In the genomic region with DNA sequence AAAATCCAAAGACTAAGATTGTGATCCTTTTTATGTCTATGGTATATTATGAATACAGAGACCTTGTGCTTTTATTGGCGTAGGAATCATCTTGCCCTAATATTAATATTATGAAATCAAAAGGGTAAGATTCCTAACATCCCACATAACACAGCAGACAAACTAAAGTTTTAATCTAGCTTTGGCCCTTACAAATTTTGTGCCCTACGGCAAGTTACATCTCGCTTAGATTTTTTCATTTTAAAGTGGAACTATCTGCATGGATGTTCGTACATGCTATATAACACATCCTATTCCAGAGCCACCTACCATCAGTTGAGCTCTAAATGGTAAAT, we compare ENCODE assay signal across 10 cellular contexts. TPM values are rescaled to one million over a fixed set of nuclear protein-coding genes. Genes with fewer than 3 reads are reported as not detected.
A peak's percentile ranks its signal among the peaks of the same experiment; 100 is the strongest.
DNase-seq lines count a peak whose midpoint lies in the region; ATAC-seq, FAIRE-seq and TF ChIP-seq lines count a peak whose summit lies in the region.
"Had no signal": no experiment of that assay in that cellular context is flagged by ENCODE, and none has a peak within 500 bp of the region (broad histone marks: within the 10 kb centered on the region; RNA-seq: fewer than 3 reads in every experiment).

No MANE protein-coding gene starts in this region.

- H3K4me1 ChIP-seq in GM12878 (ENCODE audit: control insufficient read depth, insufficient read depth, low read length) (no peaks in the 10 kb centered on the region), lower lobe of right lung (peaks cover 32% of the 10 kb centered on the region)

- H3K4me1 Mint-ChIP-seq in activated naive CD4-positive, alpha-beta T cell treated with anti-CD3 and anti-CD28 coated beads for 36 hours (ENCODE audit: low read depth), result peaks cover 43% of the 10 kb centered on the region
- peaks cover 16% of the 10 kb centered on the region for H3K4me1 Mint-ChIP-seq in type B pancreatic cell (ENCODE audit: unreplicated experiment)

- WGBS in GM12878 (ENCODE audit: insufficient coverage, insufficient replicate concordance, low lambda C conversion rate, missing lambda C conversion rate), result 0% methylated on average over 4 of the region's 4 CpGs

- TF ChIP-seq CTCF in GM12878 (IDR thresholded peaks at IDR 0.05 in 2 of 3, conservative IDR thresholded peaks at IDR 0.05 in 1 of 3; ENCODE audit: control insufficient read depth in 2 of 3, extremely low read depth in 1 of 3, insufficient read depth in 1 of 3, low read depth in 3 of 3, low read length in 3 of 3), result no peak
- TF ChIP-seq CTCF in lower lobe of right lung (IDR thresholded peaks at IDR 0.05), result no peak
- no peak for TF ChIP-seq CTCF in type B pancreatic cell (conservative IDR thresholded peaks at IDR 0.05)

- H3K27ac ChIP-seq in GM12878 (ENCODE audit: control insufficient read depth, insufficient read depth) (peak overlapping the region; percentile 79), lower lobe of right lung (peak overlapping the region; percentile 97)

- RAD21 ChIA-PET in GM12878 (lab: Charles Lee; ENCODE audit: unreplicated experiment), result interaction anchor here (0.5 to 1.3 kb wide), 4 partner anchors 33 to 561 kb away, joined by 3 read pairs; no protein-coding TSS in a partner anchor

- POLR2A ChIA-PET in GM12878 (lab: Charles Lee), result interaction anchor here (1.0 to 1.7 kb wide), 2 partner anchors 11 kb away, joined by 3 to 7 read pairs; no protein-coding TSS in a partner anchor

- no peak for TF ChIP-seq POLR2A in GM12878 (IDR thresholded peaks at IDR 0.05; ENCODE audit: low read depth, low read length)

- H3K27me3 ChIP-seq in GM12878 (replicated peaks in 1 of 2; ENCODE audit: control insufficient read depth in 2 of 2, insufficient read depth in 2 of 2, low read length in 1 of 2) (no peaks in the 10 kb centered on the region), lower lobe of right lung (ENCODE audit: low read depth) (no peaks in the 10 kb centered on the region)

- ATAC-seq in GM12878 (no peak), lower lobe of right lung (no peak), left lobe of liver (no peak)

- H2AFZ ChIP-seq in GM12878 (ENCODE audit: control insufficient read depth, low read depth, low read length), result peak overlapping the region; percentile 82; the same call in 1 of the 2 replicates

- no peak for FAIRE-seq in GM12878 (lab: Jason Lieb, UNC)

- peak overlapping the region; percentile 65 for H3K4me3 ChIP-seq in GM12878
- H3K4me3 ChIP-seq in lower lobe of right lung, result peak overlapping the region; percentile 93

- TF ChIP-seq EP300 in GM12878 (IDR thresholded peaks at IDR 0.05; ENCODE audit: borderline replicate concordance in 1 of 2, control insufficient read depth in 1 of 2, low read depth in 2 of 2, low read length in 2 of 2), result no peak

- BruUV-seq in GM12878 (replicated peaks; lab: Mats Ljungman, UMichigan), result no TSS peak

- peaks cover 79% of the 10 kb centered on the region for H3K79me2 ChIP-seq in GM12878 (ENCODE audit: control insufficient read depth, insufficient read depth, low read length)

- H4K20me1 ChIP-seq in GM12878 (ENCODE audit: control insufficient read depth, insufficient read depth), result no peaks in the 10 kb centered on the region

- H3K4me2 ChIP-seq in GM12878 (ENCODE audit: control insufficient read depth, insufficient read depth), result peak overlapping the region; percentile 82

- no peak for TF ChIP-seq RAD21 in GM12878 (IDR thresholded peaks at IDR 0.05; ENCODE audit: insufficient read depth, low read depth, low read length)

- no peaks in the 10 kb centered on the region for H3K9me3 Mint-ChIP-seq in activated naive CD4-positive, alpha-beta T cell treated with anti-CD3 and anti-CD28 coated beads for 36 hours
- no peaks in the 10 kb centered on the region for H3K9me3 Mint-ChIP-seq in type B pancreatic cell

- intact Hi-C loops in activated naive CD4-positive, alpha-beta T cell treated with anti-CD3 and anti-CD28 coated beads for 36 hours (cut with micrococcal nuclease), result loop anchor here (1.0 to 10.0 kb wide), 9 partner anchors 188 to 958 kb away; a partner anchor contains a TSS
- intact Hi-C loops in GM12878 (cut with micrococcal nuclease; ENCODE audit: unreplicated experiment), result no loop called here
- intact Hi-C loops in lower lobe of right lung (cut with DNase I), result no loop called here

- SMC1A ChIA-PET in GM12878 (lab: Charles Lee; ENCODE audit: uncharacterized antibody, unreplicated experiment), result interaction anchor here (0.7 to 3.6 kb wide), 9 partner anchors 8 to 314 kb away, joined by 3 to 20 read pairs (median 4); a partner anchor contains a TSS

- H3K4me3 Mint-ChIP-seq in activated naive CD4-positive, alpha-beta T cell treated with anti-CD3 and anti-CD28 coated beads for 36 hours, result peak overlapping the region; percentile 97
- H3K4me3 Mint-ChIP-seq in type B pancreatic cell, result peak overlapping the region; percentile 99

- in situ Hi-C loops in GM12878 (cut with MboI), result no loop called here

- peaks cover 2% of the 10 kb centered on the region; the same call in 2 of the 3 replicates for H3K9me3 ChIP-seq in GM12878 (replicated peaks; ENCODE audit: control insufficient read depth, insufficient read depth, low read length)
- no peaks in the 10 kb centered on the region for H3K9me3 ChIP-seq in lower lobe of right lung

- H3K27me3 Mint-ChIP-seq in activated naive CD4-positive, alpha-beta T cell treated with anti-CD3 and anti-CD28 coated beads for 36 hours (ENCODE audit: low read depth), result no peaks in the 10 kb centered on the region
- no peaks in the 10 kb centered on the region for H3K27me3 Mint-ChIP-seq in type B pancreatic cell

- DNase-seq in activated naive CD4-positive, alpha-beta T cell treated with anti-CD3 and anti-CD28 coated beads for 36 hours, result no peak
- no peak for DNase-seq in activated naive CD4-positive, alpha-beta T cell (lab: John Stamatoyannopoulos, UW)
- DNase-seq in GM12878 (ENCODE audit: low read depth, low spot score) (no peak), lower lobe of right lung (no peak), type B pancreatic cell (ENCODE audit: extremely low spot score, unreplicated experiment) (no peak), HT-29 (ENCODE audit: low spot score) (no peak), left lobe of liver (ENCODE audit: low spot score) (no peak), DMS53 (lab: John Stamatoyannopoulos, UW) (no peak)

- CTCF ChIA-PET in activated naive CD4-positive, alpha-beta T cell treated with anti-CD3 and anti-CD28 coated beads for 36 hours (lab: Charles Lee), result interaction anchor here (0.5 to 1.5 kb wide), 5 partner anchors 14 to 1320 kb away, joined by 3 to 5 read pairs (median 3); no protein-coding TSS in a partner anchor
- CTCF ChIA-PET in GM12878 (lab: Yijun Ruan, JAX), result interaction anchor here (0.6 to 2.1 kb wide), 5 partner anchors 8 to 420 kb away, joined by 3 to 10 read pairs (median 3); no protein-coding TSS in a partner anchor

- peak overlapping the region; percentile 99 for H3K27ac Mint-ChIP-seq in activated naive CD4-positive, alpha-beta T cell treated with anti-CD3 and anti-CD28 coated beads for 36 hours
- H3K27ac Mint-ChIP-seq in type B pancreatic cell, result peak overlapping the region; percentile 100

- H3K9ac ChIP-seq in GM12878 (ENCODE audit: control insufficient read depth, insufficient read depth, low read length), result peak overlapping the region; percentile 77

- H3K36me3 Mint-ChIP-seq in activated naive CD4-positive, alpha-beta T cell treated with anti-CD3 and anti-CD28 coated beads for 36 hours (ENCODE audit: low read depth), result peaks cover 20% of the 10 kb centered on the region
- H3K36me3 Mint-ChIP-seq in type B pancreatic cell, result peaks cover 62% of the 10 kb centered on the region

- H3K36me3 ChIP-seq in GM12878 (ENCODE audit: control insufficient read depth in 2 of 2, insufficient read depth in 2 of 2, low read length in 1 of 2), result peaks cover 0 to 10% of the 10 kb centered on the region in 2 experiments; a peak in 2 of 4 replicates
- H3K36me3 ChIP-seq in lower lobe of right lung, result peaks cover 6% of the 10 kb centered on the region

RNA-seq across cellular contexts. Expression of a gene that starts 0.2 kb away (rescaled TPM):
- 1 to 10 TPM; 5.0 to 5.6 TPM for total RNA-seq in activated naive CD4-positive, alpha-beta T cell treated with anti-CD3 and anti-CD28 coated beads for 36 hours
- 11.8 and 12.4 TPM in 2 replicates for total RNA-seq in GM12878 (2013; cell fraction: nucleolus; rRNA removed)
- total RNA-seq in GM12878 (2014; rRNA removed) (7.7 and 8.7 TPM in 2 replicates), GM12878 (2014; rRNA removed; fragmentation: Illumina TruSeq; extraction: Trizol) (7.4 and 7.6 TPM in 2 replicates), GM12878 (2021) (8.4 and 8.9 TPM in 2 replicates), lower lobe of right lung (8.4 TPM), type B pancreatic cell (ENCODE audit: low replicate concordance) (15.1 and 24.0 TPM in 2 replicates), left lobe of liver (6.4 TPM)
- polyA plus RNA-seq in GM12878 (2011; ENCODE audit: low read depth), result 2.3 TPM
- polyA plus RNA-seq in GM12878 (2011; rRNA removed) (7.0 and 11.2 TPM in 2 replicates), GM12878 (2014; fragmentation: Illumina TruSeq; extraction: Trizol) (6.8 and 8.3 TPM in 2 replicates), GM12878 (2014; fragmentation: Nextera tagmentation; extraction: Ambion mirVana) (1 to 10 TPM; 3.3 to 4.4 TPM), GM12878 (2014; rRNA removed) (9.8 and 10.5 TPM in 2 replicates), GM12878 (2016; fragmentation: Nextera tagmentation; extraction: Ambion mirVana) (1 to 10 TPM; 9.1 to 9.4 TPM)
- polyA plus RNA-seq in GM12878 (2011; cell fraction: cytosol; rRNA removed), result 5.3 and 7.3 TPM in 2 replicates
- 5.7 and 7.2 TPM in 2 replicates for polyA plus RNA-seq in GM12878 (2011; cell fraction: nucleus; rRNA removed)
- polyA plus RNA-seq in GM12878 (2012), result 5.7 and 6.1 TPM in 2 replicates
- polyA minus RNA-seq in GM12878 (2011; rRNA and poly(A)+ RNA removed), result 3.1 and 4.0 TPM in 2 replicates
- polyA minus RNA-seq in GM12878 (2011; cell fraction: cytosol; rRNA and poly(A)+ RNA removed), result 2.3 and 2.8 TPM in 2 replicates
- 7.9 and 11.1 TPM in 2 replicates for polyA minus RNA-seq in GM12878 (2011; cell fraction: nucleus; rRNA and poly(A)+ RNA removed)
- 6.1 and 6.7 TPM in 2 replicates for total RNA-seq in HT-29 (2014; rRNA removed; shearing (Covaris generic))

RNA-seq across cellular contexts. Expression of a gene that starts 16.0 kb away (rescaled TPM):
- not detected for total RNA-seq in activated naive CD4-positive, alpha-beta T cell treated with anti-CD3 and anti-CD28 coated beads for 36 hours
- total RNA-seq in GM12878 (2013; cell fraction: nucleolus; rRNA removed), result not detected in 2 replicates
- not detected in 2 replicates for total RNA-seq in GM12878 (2014; rRNA removed)
- total RNA-seq in GM12878 (2014; rRNA removed; fragmentation: Illumina TruSeq; extraction: Trizol), result not detected in 2 replicates
- total RNA-seq in GM12878 (2021), result not detected in 2 replicates
- not detected for polyA plus RNA-seq in GM12878 (2011; ENCODE audit: low read depth)
- polyA plus RNA-seq in GM12878 (2011; rRNA removed), result not detected in 2 replicates
- polyA plus RNA-seq in GM12878 (2011; cell fraction: cytosol; rRNA removed), result not detected in 2 replicates
- not detected in 2 replicates for polyA plus RNA-seq in GM12878 (2011; cell fraction: nucleus; rRNA removed)
- polyA plus RNA-seq in GM12878 (2012), result not detected in 2 replicates
- not detected in 2 replicates for polyA plus RNA-seq in GM12878 (2014; fragmentation: Illumina TruSeq; extraction: Trizol)
- not detected for polyA plus RNA-seq in GM12878 (2014; fragmentation: Nextera tagmentation; extraction: Ambion mirVana)
- not detected in 2 replicates for polyA plus RNA-seq in GM12878 (2014; rRNA removed)
- not detected for polyA plus RNA-seq in GM12878 (2016; fragmentation: Nextera tagmentation; extraction: Ambion mirVana)
- not detected in 2 replicates for polyA minus RNA-seq in GM12878 (2011; rRNA and poly(A)+ RNA removed)
- not detected in 2 replicates for polyA minus RNA-seq in GM12878 (2011; cell fraction: cytosol; rRNA and poly(A)+ RNA removed)
- not detected in 2 replicates for polyA minus RNA-seq in GM12878 (2011; cell fraction: nucleus; rRNA and poly(A)+ RNA removed)
- total RNA-seq in lower lobe of right lung, result not detected
- not detected in 2 replicates for total RNA-seq in type B pancreatic cell (ENCODE audit: low replicate concordance)
- total RNA-seq in HT-29 (2014; rRNA removed; shearing (Covaris generic)), result not detected in 2 replicates
- total RNA-seq in left lobe of liver, result not detected
- total RNA-seq: glomerular endothelial cell, M059J had no signal

RNA-seq across cellular contexts. Expression of a gene that starts 36.3 kb away (rescaled TPM):
- total RNA-seq in activated naive CD4-positive, alpha-beta T cell treated with anti-CD3 and anti-CD28 coated beads for 36 hours, result 1 to 10 TPM; 1.5 to 1.6 TPM
- total RNA-seq in GM12878 (2013; cell fraction: nucleolus; rRNA removed), result 174 and 175 TPM in 2 replicates
- 5.8 and 6.9 TPM in 2 replicates for total RNA-seq in GM12878 (2014; rRNA removed)
- total RNA-seq in GM12878 (2014; rRNA removed; fragmentation: Illumina TruSeq; extraction: Trizol), result 5.9 and 7.3 TPM in 2 replicates
- 2.0 and 2.3 TPM in 2 replicates for total RNA-seq in GM12878 (2021)
- not detected for polyA plus RNA-seq in GM12878 (2011; ENCODE audit: low read depth)
- 0.54 and 1.1 TPM in 2 replicates for polyA plus RNA-seq in GM12878 (2011; rRNA removed)
- polyA plus RNA-seq in GM12878 (2011; cell fraction: cytosol; rRNA removed), result 0.03 TPM in 1 of 2 replicates, not detected in the other
- 2.3 and 4.1 TPM in 2 replicates for polyA plus RNA-seq in GM12878 (2011; cell fraction: nucleus; rRNA removed)
- 0.06 and 0.15 TPM in 2 replicates for polyA plus RNA-seq in GM12878 (2012)
- 0.09 TPM in 1 of 2 replicates, not detected in the other for polyA plus RNA-seq in GM12878 (2014; fragmentation: Illumina TruSeq; extraction: Trizol)
- polyA plus RNA-seq in GM12878 (2014; fragmentation: Nextera tagmentation; extraction: Ambion mirVana), result not detected
- 0.25 TPM in 1 of 2 replicates, not detected in the other for polyA plus RNA-seq in GM12878 (2014; rRNA removed)
- polyA plus RNA-seq in GM12878 (2016; fragmentation: Nextera tagmentation; extraction: Ambion mirVana), result under 1 TPM; 0.09 to 0.25 TPM
- polyA minus RNA-seq in GM12878 (2011; rRNA and poly(A)+ RNA removed), result 18.0 and 26.1 TPM in 2 replicates
- not detected in 2 replicates for polyA minus RNA-seq in GM12878 (2011; cell fraction: cytosol; rRNA and poly(A)+ RNA removed)
- 34.5 and 61.6 TPM in 2 replicates for polyA minus RNA-seq in GM12878 (2011; cell fraction: nucleus; rRNA and poly(A)+ RNA removed)
- 3.9 TPM for total RNA-seq in lower lobe of right lung
- 1.3 and 2.3 TPM in 2 replicates for total RNA-seq in type B pancreatic cell (ENCODE audit: low replicate concordance)
- total RNA-seq in HT-29 (2014; rRNA removed; shearing (Covaris generic)), result 0.79 and 0.86 TPM in 2 replicates
- 1.4 TPM for total RNA-seq in left lobe of liver
- total RNA-seq: M059J had no signal
